In genomic region chrX:15310117-15310516, GRCh38 we compare ENCODE assay signal across 10 cellular contexts. TPM values are rescaled to one million over a fixed set of nuclear protein-coding genes. Genes with fewer than 3 reads are reported as not detected.
DNase-seq lines count a peak whose midpoint lies in the region; ATAC-seq and TF ChIP-seq lines count a peak whose summit lies in the region.
"Had no signal": no experiment of that assay in that cellular context is flagged by ENCODE, and none has a peak within 500 bp of the region (broad histone marks: within the 10 kb centered on the region; RNA-seq: fewer than 3 reads in every experiment).

No MANE protein-coding gene starts in this region.

- H3K9me3 ChIP-seq in HEK293 (ENCODE audit: control insufficient read depth, insufficient read depth, low read depth, low read length), result no peaks in the 10 kb centered on the region

- no peak overlapping the region for H3K27ac ChIP-seq in HEK293 (ENCODE audit: extremely low read depth, low read depth, low read length)

- H3K4me3 ChIP-seq in HEK293 (ENCODE audit: low read depth, low read length), result no peak overlapping the region

- ATAC-seq in GM18868 (IDR thresholded peaks at IDR 0.05; ENCODE audit: unreplicated experiment), result no peak
- no peak for ATAC-seq in natural killer cell treated with Interleukin-12 subunit alpha and Interleukin-12 subunit beta and Interleukin-15 and Interleukin-18, amount 100 ng/mL, for 72 hours
- ATAC-seq in GM21576 (IDR thresholded peaks at IDR 0.05; ENCODE audit: unreplicated experiment), result no peak

- H3K4me3 Mint-ChIP-seq in natural killer cell treated with Interleukin-12 subunit alpha and Interleukin-12 subunit beta and Interleukin-15 and Interleukin-18, amount 100 ng/mL, for 72 hours, result no peak overlapping the region
- H3K4me3 Mint-ChIP-seq: stimulated activated naive CD8-positive, alpha-beta T cell treated with anti-CD3 and anti-CD28 coated beads, Interleukin-15, Interleukin-2, amounts not matched to agents 100 ng/mL and 50 ng/mL, for 24 hours had no signal

- H3K27ac Mint-ChIP-seq in natural killer cell treated with Interleukin-12 subunit alpha and Interleukin-12 subunit beta and Interleukin-15 and Interleukin-18, amount 100 ng/mL, for 72 hours, result no peak overlapping the region
- H3K27ac Mint-ChIP-seq: stimulated activated naive CD8-positive, alpha-beta T cell treated with anti-CD3 and anti-CD28 coated beads, Interleukin-15, Interleukin-2, amounts not matched to agents 100 ng/mL and 50 ng/mL, for 24 hours had no signal

- no peaks in the 10 kb centered on the region for H3K9me3 Mint-ChIP-seq in natural killer cell treated with Interleukin-12 subunit alpha and Interleukin-12 subunit beta and Interleukin-15 and Interleukin-18, amount 100 ng/mL, for 72 hours
- H3K9me3 Mint-ChIP-seq: stimulated activated naive CD8-positive, alpha-beta T cell treated with anti-CD3 and anti-CD28 coated beads, Interleukin-15, Interleukin-2, amounts not matched to agents 100 ng/mL and 50 ng/mL, for 24 hours had no signal

- CTCF ChIA-PET in HEK293 (lab: Yijun Ruan, JAX), result interaction anchor here (0.7 to 0.8 kb wide), 2 partner anchors 26 to 157 kb away, joined by 3 to 4 read pairs; no protein-coding TSS in a partner anchor

- no peaks in the 10 kb centered on the region for H3K4me1 ChIP-seq in HEK293 (ENCODE audit: control insufficient read depth, insufficient read depth, low read length)

- no peaks in the 10 kb centered on the region for H3K36me3 ChIP-seq in HEK293 (ENCODE audit: control insufficient read depth in 2 of 2, insufficient read depth in 1 of 2, low read length in 2 of 2)

- H3K4me1 Mint-ChIP-seq in natural killer cell treated with Interleukin-12 subunit alpha and Interleukin-12 subunit beta and Interleukin-15 and Interleukin-18, amount 100 ng/mL, for 72 hours (ENCODE audit: low read depth in 2 of 2), result no peaks in the 10 kb centered on the region

- H3K36me3 Mint-ChIP-seq in natural killer cell treated with Interleukin-12 subunit alpha and Interleukin-12 subunit beta and Interleukin-15 and Interleukin-18, amount 100 ng/mL, for 72 hours, result no peaks in the 10 kb centered on the region

- POLR2A ChIA-PET in HEK293 (lab: Yijun Ruan, JAX), result interaction anchor here (0.8 kb wide), 1 partner anchor 20 kb away, joined by 3 read pairs; no protein-coding TSS in a partner anchor

- peak; percentile 66 for DNase-seq in NCI-H69 (lab: John Stamatoyannopoulos, UW)
- peak; percentile 10 for DNase-seq in fibroblast of the conjunctiva (ENCODE audit: low read depth)
- peak; percentile 53 for DNase-seq in renal cortical epithelial cell (ENCODE audit: low read depth)
- DNase-seq in natural killer cell treated with Interleukin-12 subunit alpha and Interleukin-12 subunit beta and Interleukin-15 and Interleukin-18, amount 100 ng/mL, for 72 hours (ENCODE audit: low spot score), result no peak
- no peak for DNase-seq in activated gamma-delta T cell (lab: John Stamatoyannopoulos, UW)
- DNase-seq: activated CD4-positive, alpha-beta T cell treated with anti-CD3 and anti-CD28 coated beads for 1 hour had no signal

- H3K27me3 Mint-ChIP-seq in natural killer cell treated with Interleukin-12 subunit alpha and Interleukin-12 subunit beta and Interleukin-15 and Interleukin-18, amount 100 ng/mL, for 72 hours, result peaks cover 0 to 16% of the 10 kb centered on the region in 2 donors
- H3K27me3 Mint-ChIP-seq: stimulated activated naive CD8-positive, alpha-beta T cell treated with anti-CD3 and anti-CD28 coated beads, Interleukin-15, Interleukin-2, amounts not matched to agents 100 ng/mL and 50 ng/mL, for 24 hours had no signal

- no peak for TF ChIP-seq CTCF in HEK293 (tag by site-specific recombination; IDR thresholded peaks at IDR 0.05)

TF ChIP-seq in HEK293, 187 proteins besides CTCF, POLR2A, EP300 and RAD21:
- TF ChIP-seq ZNF394 (tag by site-specific recombination; IDR thresholded peaks at IDR 0.05; ENCODE audit: borderline replicate concordance) (no peak), PRDM6 (tag by site-specific recombination; IDR thresholded peaks at IDR 0.05) (peak; percentile 75)
TF ChIP-seq in HEK293: peak in this region for 1.

RNA-seq across cellular contexts. Expression of gene ASB11, which starts 5.3 kb away (rescaled TPM):
- not detected in 2 replicates for total RNA-seq in renal cortical epithelial cell
- total RNA-seq in natural killer cell treated with Interleukin-12 subunit alpha and Interleukin-12 subunit beta and Interleukin-15 and Interleukin-18, amount 100 ng/mL, for 72 hours, result not detected

RNA-seq across cellular contexts. Expression of gene PIGA, which starts 25.2 kb away (rescaled TPM):
- total RNA-seq in renal cortical epithelial cell, result 13.4 and 20.1 TPM in 2 replicates
- total RNA-seq in natural killer cell treated with Interleukin-12 subunit alpha and Interleukin-12 subunit beta and Interleukin-15 and Interleukin-18, amount 100 ng/mL, for 72 hours, result 10 to 100 TPM; 26.7 to 26.8 TPM

RNA-seq across cellular contexts. Expression of gene ASB9, which starts 40.2 kb away (rescaled TPM):
- 3.0 and 4.0 TPM in 2 replicates for total RNA-seq in renal cortical epithelial cell
- total RNA-seq in natural killer cell treated with Interleukin-12 subunit alpha and Interleukin-12 subunit beta and Interleukin-15 and Interleukin-18, amount 100 ng/mL, for 72 hours, result not detected

Comparison
In these comparisons a context has a peak if more than half of its experiments do, and no peak if none do; other contexts are left out.
1. DNase-seq: peak in NCI-H69 (single experiment), fibroblast of the conjunctiva (single experiment) and renal cortical epithelial cell (single experiment); none in natural killer cell treated with Interleukin-12 subunit alpha and Interleukin-12 subunit beta and Interleukin-15 and Interleukin-18, amount 100 ng/mL, for 72 hours (single experiment) and activated gamma-delta T cell (single experiment).